In genomic region chr12:131061041-131061806, GRCh38 we compare ENCODE assay signal across 20 cellular contexts.
DNase-seq lines count a peak whose midpoint lies in the region; ATAC-seq and TF ChIP-seq lines count a peak whose summit lies in the region.
"Had no signal": no experiment of that assay in that cellular context is flagged by ENCODE, and none has a peak within 500 bp of the region (broad histone marks: within the 10 kb centered on the region; RNA-seq: fewer than 3 reads in every experiment).

No MANE protein-coding gene starts in this region.

- no peaks in the 10 kb centered on the region for H3K4me1 Mint-ChIP-seq in activated CD4-positive, alpha-beta T cell treated with anti-CD3 and anti-CD28 coated beads for 36 hours
- H3K4me1 Mint-ChIP-seq in stimulated activated memory B cell treated with anti-CD40 and anti-IgM and Interleukin-4, amounts not matched to agents 10 μg/mL and 1 μg/mL and 100 μg/mL, for 72 hours, result no peaks in the 10 kb centered on the region

- H3K27ac ChIP-seq in coronary artery, result no peak overlapping the region
- H3K27ac ChIP-seq: A549, brain microvascular endothelial cell, gastroesophageal sphincter, Peyer's patch, tibial nerve had no signal

- H3K27ac Mint-ChIP-seq in activated CD4-positive, alpha-beta T cell treated with anti-CD3 and anti-CD28 coated beads for 36 hours, result no peak overlapping the region
- no peak overlapping the region for H3K27ac Mint-ChIP-seq in stimulated activated memory B cell treated with anti-CD40 and anti-IgM and Interleukin-4, amounts not matched to agents 10 μg/mL and 1 μg/mL and 100 μg/mL, for 72 hours
- H3K27ac Mint-ChIP-seq: activated naive CD4-positive, alpha-beta T cell treated with anti-CD3 and anti-CD28 coated beads, Interleukin-2, amount 50 U/mL, for 72 hours had no signal

- CTCF ChIA-PET in activated CD4-positive, alpha-beta T cell treated with anti-CD3 and anti-CD28 coated beads for 36 hours (lab: Charles Lee), result no interaction called here

- peaks cover 23% of the 10 kb centered on the region for H3K27me3 Mint-ChIP-seq in activated CD4-positive, alpha-beta T cell treated with anti-CD3 and anti-CD28 coated beads for 36 hours
- H3K27me3 Mint-ChIP-seq in stimulated activated memory B cell treated with anti-CD40 and anti-IgM and Interleukin-4, amounts not matched to agents 10 μg/mL and 1 μg/mL and 100 μg/mL, for 72 hours, result peaks cover 78% of the 10 kb centered on the region

- H3K4me3 ChIP-seq in coronary artery, result no peak overlapping the region
- H3K4me3 ChIP-seq: A549, gastroesophageal sphincter, HAP-1, Peyer's patch, tibial nerve had no signal

- H3K9me3 Mint-ChIP-seq in activated CD4-positive, alpha-beta T cell treated with anti-CD3 and anti-CD28 coated beads for 36 hours (ENCODE audit: low read depth), result no peaks in the 10 kb centered on the region
- peaks cover 3% of the 10 kb centered on the region for H3K9me3 Mint-ChIP-seq in stimulated activated memory B cell treated with anti-CD40 and anti-IgM and Interleukin-4, amounts not matched to agents 10 μg/mL and 1 μg/mL and 100 μg/mL, for 72 hours
- H3K9me3 Mint-ChIP-seq: activated naive CD4-positive, alpha-beta T cell treated with anti-CD3 and anti-CD28 coated beads, Interleukin-2, amount 50 U/mL, for 72 hours; CD14-positive monocyte had no signal

- no peak overlapping the region for H3K4me3 Mint-ChIP-seq in activated CD4-positive, alpha-beta T cell treated with anti-CD3 and anti-CD28 coated beads for 36 hours
- H3K4me3 Mint-ChIP-seq in stimulated activated memory B cell treated with anti-CD40 and anti-IgM and Interleukin-4, amounts not matched to agents 10 μg/mL and 1 μg/mL and 100 μg/mL, for 72 hours, result no peak overlapping the region
- H3K4me3 Mint-ChIP-seq: CD14-positive monocyte had no signal

- H3K36me3 Mint-ChIP-seq in activated CD4-positive, alpha-beta T cell treated with anti-CD3 and anti-CD28 coated beads for 36 hours (ENCODE audit: low read depth), result no peaks in the 10 kb centered on the region
- no peaks in the 10 kb centered on the region for H3K36me3 Mint-ChIP-seq in stimulated activated memory B cell treated with anti-CD40 and anti-IgM and Interleukin-4, amounts not matched to agents 10 μg/mL and 1 μg/mL and 100 μg/mL, for 72 hours
- H3K36me3 Mint-ChIP-seq: activated naive CD4-positive, alpha-beta T cell treated with anti-CD3 and anti-CD28 coated beads, Interleukin-2, amount 50 U/mL, for 72 hours had no signal

- POLR2A ChIA-PET in activated CD4-positive, alpha-beta T cell treated with anti-CD3 and anti-CD28 coated beads for 36 hours (lab: Charles Lee), result no interaction called here

- no peak for DNase-seq in activated CD4-positive, alpha-beta T cell treated with anti-CD3 and anti-CD28 coated beads for 36 hours
- no peak for DNase-seq in activated CD4-positive, alpha-beta T cell treated with anti-CD3 and anti-CD28 coated beads, Interleukin-2, amount 50 U/mL, for 4 hours
- DNase-seq in coronary artery (ENCODE audit: low spot score) (peak; percentile 62), HUDEP-2 (lab: John Stamatoyannopoulos, UW; ENCODE audit: unreplicated experiment in 76 of 76) (no peak)
- no peak for DNase-seq in activated CD4-positive, alpha-beta T cell treated with anti-CD3 and anti-CD28 coated beads for 1 hour
- DNase-seq: activated CD4-positive, alpha-beta T cell treated with anti-CD3 and anti-CD28 coated beads, Interleukin-2, amount 50 U/mL, for 48 hours; activated T-cell treated with anti-CD3 and anti-CD28 coated beads, Interleukin-2, amount 50 U/mL, for 48 hours; brain microvascular endothelial cell; left cardiac atrium; midbrain had no signal

- intact Hi-C loops in activated CD4-positive, alpha-beta T cell treated with anti-CD3 and anti-CD28 coated beads for 36 hours (cut with DNase I, micrococcal nuclease), result no loop called here

- ATAC-seq in activated CD4-positive, alpha-beta T cell treated with anti-CD3 and anti-CD28 coated beads for 36 hours, result peak; percentile 33
- ATAC-seq in HG02610 (IDR thresholded peaks at IDR 0.05; ENCODE audit: unreplicated experiment) (peak; percentile 49), HG02870 (IDR thresholded peaks at IDR 0.05; ENCODE audit: unreplicated experiment) (no peak)
- ATAC-seq in stimulated activated memory B cell treated with anti-CD40 and anti-IgM and Interleukin-4, amounts not matched to agents 10 μg/mL and 1 μg/mL and 100 μg/mL, for 72 hours, result peak; percentile 74
- ATAC-seq: A549; activated naive CD4-positive, alpha-beta T cell treated with anti-CD3 and anti-CD28 coated beads, Interleukin-2, amount 50 U/mL, for 72 hours; gastroesophageal sphincter had no signal

- TF ChIP-seq CTCF in coronary artery (IDR thresholded peaks at IDR 0.05), result no peak
